ENCODE assay signal across 1 cellular context in genomic region chr20:36461600-36462439, GRCh38.
TF ChIP-seq lines count a peak whose summit lies in the region.

No MANE protein-coding gene starts in this region.

TF ChIP-seq in K562, 482 proteins besides CTCF, POLR2A, EP300 and RAD21 (continued from another document):
- no peak for TF ChIP-seq ZBTB26 (CRISPR knock-in tag; IDR thresholded peaks at IDR 0.05)
- no peak for TF ChIP-seq HMGXB4 (CRISPR knock-in tag; IDR thresholded peaks at IDR 0.05)
- peak; percentile 96 for TF ChIP-seq VEZF1 (CRISPR knock-in tag; IDR thresholded peaks at IDR 0.05)
- TF ChIP-seq HDAC2 (IDR thresholded peaks at IDR 0.05): no peak
- 0 out of 2 replicates have a peak, but pooled peaks have one; percentile 22 for TF ChIP-seq ZBTB17 (CRISPR knock-in tag; IDR thresholded peaks at IDR 0.05)
- no peak for TF ChIP-seq ZNF584 (CRISPR knock-in tag; IDR thresholded peaks at IDR 0.05; ENCODE audit: low read depth)
- TF ChIP-seq NRF1 (conservative IDR thresholded peaks at IDR 0.05 in 1 of 2, IDR thresholded peaks at IDR 0.05 in 1 of 2): no peak
- no peak for TF ChIP-seq MAX (CRISPR knock-in tag; IDR thresholded peaks at IDR 0.05)
- 0 out of 2 replicates have a peak, but pooled peaks have one; percentile 40 for TF ChIP-seq SUPT5H (IDR thresholded peaks at IDR 0.05)
- no peak for TF ChIP-seq ARID3A (IDR thresholded peaks at IDR 0.05; ENCODE audit: borderline replicate concordance, low read depth, low read length)
- no peak for TF ChIP-seq MBD2 (IDR thresholded peaks at IDR 0.05; ENCODE audit: borderline replicate concordance, low read depth)
- peak; percentile 34; the same call in 1 of the 2 replicates for TF ChIP-seq ELF1 (tag; IDR thresholded peaks at IDR 0.05)
- no peak for TF ChIP-seq MCM2 (IDR thresholded peaks at IDR 0.05; ENCODE audit: low read depth)
- peak in 1 of 3 experiments; percentile 97; a peak in 2 of 6 replicates for TF ChIP-seq ZBTB11 (CRISPR knock-in tag; IDR thresholded peaks at IDR 0.05)
- no peak for TF ChIP-seq BRD4 (IDR thresholded peaks at IDR 0.05)
- peak; percentile 46; the same call in 1 of the 2 replicates for TF ChIP-seq PHF8 (IDR thresholded peaks at IDR 0.05; ENCODE audit: borderline replicate concordance, low read length)
- no peak for TF ChIP-seq RNF2 (IDR thresholded peaks at IDR 0.05)
- TF ChIP-seq ZNF12 (CRISPR knock-in tag; IDR thresholded peaks at IDR 0.05): no peak
- no peak for TF ChIP-seq TEAD2 (tag; IDR thresholded peaks at IDR 0.05)
- no peak for TF ChIP-seq MTA2 (IDR thresholded peaks at IDR 0.05; ENCODE audit: low read depth)
- no peak for TF ChIP-seq ERF (CRISPR knock-in tag; IDR thresholded peaks at IDR 0.05)
- no peak for TF ChIP-seq E2F5 (CRISPR knock-in tag; IDR thresholded peaks at IDR 0.05)
- no peak for TF ChIP-seq HEY1 (CRISPR knock-in tag; IDR thresholded peaks at IDR 0.05; ENCODE audit: borderline replicate concordance)
- no peak for TF ChIP-seq MECOM (CRISPR knock-in tag; IDR thresholded peaks at IDR 0.05)
- TF ChIP-seq PCBP1 (IDR thresholded peaks at IDR 0.05; ENCODE audit: low read depth, low read length, poor library complexity, severe bottlenecking): peak; percentile 3
- no peak for TF ChIP-seq TFE3 (CRISPR knock-in tag; IDR thresholded peaks at IDR 0.05)
- no peak for TF ChIP-seq ZNF143 (CRISPR knock-in tag; IDR thresholded peaks at IDR 0.05)
- TF ChIP-seq SNRNP70 (optimal IDR thresholded peaks at IDR 0.05; ENCODE audit: low read depth, low read length): no peak
- no peak for TF ChIP-seq SMAD4 (CRISPR knock-in tag; conservative IDR thresholded peaks at IDR 0.05)
- no peak for TF ChIP-seq MEF2D (tag; conservative IDR thresholded peaks at IDR 0.05; ENCODE audit: low read depth)
- TF ChIP-seq KAT2B (IDR thresholded peaks at IDR 0.05; ENCODE audit: low read depth, low read length): no peak
- TF ChIP-seq RB1 (IDR thresholded peaks at IDR 0.05; ENCODE audit: low read depth): no peak
- peak in 1 of 3 experiments; percentile 3 for TF ChIP-seq YY1 (IDR thresholded peaks at IDR 0.05; ENCODE audit: borderline replicate concordance in 1 of 3, control insufficient read depth in 1 of 3, extremely low read depth in 1 of 3, insufficient read depth in 3 of 3, insufficient read length in 1 of 3, insufficient replicate concordance in 2 of 3, low read depth in 1 of 3, low read length in 2 of 3)
- TF ChIP-seq SMARCA5 (IDR thresholded peaks at IDR 0.05): no peak
- TF ChIP-seq STAT5A (IDR thresholded peaks at IDR 0.05; ENCODE audit: borderline replicate concordance, low read length): no peak
- no peak for TF ChIP-seq NONO (IDR thresholded peaks at IDR 0.05; ENCODE audit: low read depth in 2 of 2, low read length in 1 of 2)
- TF ChIP-seq DLX4 (CRISPR knock-in tag; IDR thresholded peaks at IDR 0.05): no peak
- TF ChIP-seq ZZZ3 (IDR thresholded peaks at IDR 0.05): no peak
- TF ChIP-seq POLR2G (IDR thresholded peaks at IDR 0.05; ENCODE audit: low read depth, low read length): peak; percentile 61
- TF ChIP-seq RBFOX2 (IDR thresholded peaks at IDR 0.05; ENCODE audit: low read depth, low read length): 0 out of 2 replicates have a peak, but pooled peaks have one; percentile 16
- no peak for TF ChIP-seq ZNF274 (IDR thresholded peaks at IDR 0.05; ENCODE audit: borderline replicate concordance, low read depth, low read length)
- TF ChIP-seq E2F1 (CRISPR knock-in tag; IDR thresholded peaks at IDR 0.05): no peak
- TF ChIP-seq KDM5B (IDR thresholded peaks at IDR 0.05; ENCODE audit: insufficient replicate concordance, low read depth, low read length): peak; percentile 65
